In the genomic region with DNA sequence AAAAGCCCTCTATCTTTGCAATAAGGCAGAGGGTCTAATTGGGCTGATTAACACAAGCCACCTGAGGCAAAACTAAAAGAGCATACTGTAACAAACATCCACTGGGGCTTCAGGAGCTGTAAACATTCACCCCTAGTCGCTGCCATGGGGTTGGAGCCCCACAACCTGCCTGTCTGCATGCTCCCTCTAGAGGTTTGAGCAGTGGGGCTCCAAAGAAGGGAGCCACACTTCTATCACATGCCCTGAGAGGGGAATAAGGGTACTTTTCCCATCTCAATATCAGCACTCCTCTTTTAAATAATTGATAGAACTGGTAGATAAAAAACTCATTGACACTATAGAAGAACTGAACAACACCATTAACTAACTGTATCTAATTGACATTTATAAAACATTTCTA, we compare ENCODE assay signal across 18 cellular contexts.
"Had no signal": no experiment of that assay in that cellular context is flagged by ENCODE, and none has a peak within 500 bp of the region (broad histone marks: within the 10 kb centered on the region; RNA-seq: fewer than 3 reads in every experiment).

No MANE protein-coding gene starts in this region.

- ATAC-seq: body of pancreas; esophagus mucosa; left colon; natural killer cell treated with Interleukin-12 subunit alpha and Interleukin-12 subunit beta and Interleukin-15 and Interleukin-18, amount 100 ng/mL, for 72 hours; sciatic nerve; T-cell had no signal

- H3K4me3 Mint-ChIP-seq: activated CD4-positive, alpha-beta T cell treated with anti-CD3 and anti-CD28 coated beads, Interleukin-2, amount 10 ng/mL, durations not matched to agents 24 days and 14 days; activated naive CD4-positive, alpha-beta T cell treated with anti-CD3 and anti-CD28 coated beads, Interleukin-2, amount 50 U/mL, for 24 hours; dendritic cell treated with granulocyte-macrophage colony-stimulating factor and Interleukin-4, amounts not matched to agents 40 ng/mL and 50 ng/mL, for 4 days; natural killer cell treated with Interleukin-12 subunit alpha and Interleukin-12 subunit beta and Interleukin-15 and Interleukin-18, amount 100 ng/mL, for 72 hours; T-cell had no signal

- H3K36me3 ChIP-seq: prostate gland, spleen had no signal

- H3K4me1 ChIP-seq: body of pancreas, prostate gland, spleen had no signal

- DNase-seq: activated CD4-positive, alpha-beta T cell treated with anti-CD3 and anti-CD28 coated beads, Interleukin-2, amount 10 ng/mL, durations not matched to agents 24 days and 14 days; activated T-cell treated with anti-CD3 and anti-CD28 coated beads for 4 hours; amniotic stem cell; body of pancreas; left colon; nucleus accumbens; spleen; stimulated activated CD4-positive, alpha-beta T cell treated with anti-CD3 and anti-CD28 coated beads, Interleukin-1b, Interleukin-23, amount 100 ng/mL, for 48 hours; stimulated activated naive CD4-positive, alpha-beta T cell; substantia nigra; T-cell; trophoblast cell had no signal

- H3K27ac ChIP-seq: body of pancreas, prostate gland, spleen had no signal

- H3K27me3 Mint-ChIP-seq: activated CD4-positive, alpha-beta T cell treated with anti-CD3 and anti-CD28 coated beads, Interleukin-2, amount 10 ng/mL, durations not matched to agents 24 days and 14 days; activated naive CD4-positive, alpha-beta T cell treated with anti-CD3 and anti-CD28 coated beads, Interleukin-2, amount 50 U/mL, for 24 hours; T-cell had no signal

- H3K27ac Mint-ChIP-seq: activated CD4-positive, alpha-beta T cell treated with anti-CD3 and anti-CD28 coated beads, Interleukin-2, amount 10 ng/mL, durations not matched to agents 24 days and 14 days; activated naive CD4-positive, alpha-beta T cell treated with anti-CD3 and anti-CD28 coated beads, Interleukin-2, amount 50 U/mL, for 24 hours; dendritic cell treated with granulocyte-macrophage colony-stimulating factor and Interleukin-4, amounts not matched to agents 40 ng/mL and 50 ng/mL, for 4 days; natural killer cell treated with Interleukin-12 subunit alpha and Interleukin-12 subunit beta and Interleukin-15 and Interleukin-18, amount 100 ng/mL, for 72 hours; T-cell had no signal

- H3K27me3 ChIP-seq: body of pancreas, spleen had no signal

- H3K4me1 Mint-ChIP-seq: activated CD4-positive, alpha-beta T cell treated with anti-CD3 and anti-CD28 coated beads, Interleukin-2, amount 10 ng/mL, durations not matched to agents 24 days and 14 days; activated naive CD4-positive, alpha-beta T cell treated with anti-CD3 and anti-CD28 coated beads, Interleukin-2, amount 50 U/mL, for 24 hours; T-cell had no signal

- H3K9me3 Mint-ChIP-seq: activated naive CD4-positive, alpha-beta T cell treated with anti-CD3 and anti-CD28 coated beads, Interleukin-2, amount 50 U/mL, for 24 hours had no signal

- H3K4me3 ChIP-seq: body of pancreas, prostate gland, spleen had no signal

- H3K9me3 ChIP-seq: body of pancreas, prostate gland had no signal
